Comparison of ENCODE assay signal across 1 cellular context in genomic region chr7:133646493-133647154, GRCh38.
TF ChIP-seq lines count a peak whose summit lies in the region.

No MANE protein-coding gene starts in this region.

TF ChIP-seq in SK-N-SH treated with all-trans-retinoic acid at 6 μM for 48 hours, 23 proteins besides CTCF, POLR2A, EP300 and RAD21 (continued from another document):
- peak; percentile 32; the same call in 1 of the 2 replicates for TF ChIP-seq CREB5 (CRISPR knock-in tag; IDR thresholded peaks at IDR 0.05; ENCODE audit: low read depth)
- no peak for TF ChIP-seq ARNTL (CRISPR knock-in tag; IDR thresholded peaks at IDR 0.05; ENCODE audit: borderline replicate concordance, low read depth)
- TF ChIP-seq SNAI2 (CRISPR knock-in tag; IDR thresholded peaks at IDR 0.05), result no peak
- TF ChIP-seq PATZ1 (CRISPR knock-in tag; IDR thresholded peaks at IDR 0.05; ENCODE audit: borderline replicate concordance), result no peak
- no peak for TF ChIP-seq RARB (CRISPR knock-in tag; IDR thresholded peaks at IDR 0.05)
